Comparison of ENCODE assay signal across 1 cellular context in genomic region chr2:44233450-44234128, GRCh38.
TF ChIP-seq lines count a peak whose summit lies in the region.

No MANE protein-coding gene starts in this region.

TF ChIP-seq in HepG2, 621 proteins besides CTCF, POLR2A, EP300 and RAD21 (continued from another document and continues in another):
- TF ChIP-seq SNRNP70 (IDR thresholded peaks at IDR 0.05; ENCODE audit: low read depth, low read length) (no peak), E2F2 (CRISPR knock-in tag; IDR thresholded peaks at IDR 0.05; ENCODE audit: borderline replicate concordance) (no peak), ZNF350 (CRISPR knock-in tag; IDR thresholded peaks at IDR 0.05; ENCODE audit: borderline replicate concordance, low read depth) (no peak), SATB2 (CRISPR knock-in tag; IDR thresholded peaks at IDR 0.05) (no peak), SIN3A (IDR thresholded peaks at IDR 0.05; ENCODE audit: borderline replicate concordance, low read depth, low read length) (no peak), ZMAT5 (CRISPR knock-in tag; IDR thresholded peaks at IDR 0.05; ENCODE audit: borderline replicate concordance, low read depth) (no peak), ZNF354B (CRISPR knock-in tag; IDR thresholded peaks at IDR 0.05) (no peak), CEBPB (IDR thresholded peaks at IDR 0.05; ENCODE audit: borderline replicate concordance, low read depth, low read length) (no peak), ZNF772 (CRISPR knock-in tag; IDR thresholded peaks at IDR 0.05) (no peak), ZNF430 (CRISPR knock-in tag; IDR thresholded peaks at IDR 0.05) (no peak), ZSCAN25 (CRISPR knock-in tag; IDR thresholded peaks at IDR 0.05) (no peak), ZSCAN20 (CRISPR knock-in tag; IDR thresholded peaks at IDR 0.05; ENCODE audit: borderline replicate concordance) (no peak), SAP130 (CRISPR knock-in tag; IDR thresholded peaks at IDR 0.05; ENCODE audit: low read depth) (peak; percentile 38; the same call in 1 of the 2 replicates), SMYD3 (CRISPR knock-in tag; IDR thresholded peaks at IDR 0.05) (no peak), ZNF205 (CRISPR knock-in tag; IDR thresholded peaks at IDR 0.05) (no peak), ZKSCAN5 (CRISPR knock-in tag; IDR thresholded peaks at IDR 0.05) (no peak), CBFB (CRISPR knock-in tag; IDR thresholded peaks at IDR 0.05) (no peak), DNMT1 (CRISPR knock-in tag; IDR thresholded peaks at IDR 0.05) (no peak), ARID5B (CRISPR knock-in tag; IDR thresholded peaks at IDR 0.05) (peak; percentile 83), FOSL1 (CRISPR knock-in tag; IDR thresholded peaks at IDR 0.05; ENCODE audit: borderline replicate concordance) (peak; percentile 77), ZNF724P (CRISPR knock-in tag; IDR thresholded peaks at IDR 0.05; ENCODE audit: borderline replicate concordance) (no peak), ZNF432 (CRISPR knock-in tag; IDR thresholded peaks at IDR 0.05; ENCODE audit: borderline replicate concordance) (no peak), ATM (IDR thresholded peaks at IDR 0.05; ENCODE audit: borderline replicate concordance) (no peak), JUN (CRISPR knock-in tag; IDR thresholded peaks at IDR 0.05) (0 out of 2 replicates have a peak, but pooled peaks have one; percentile 40), CBX5 (CRISPR knock-in tag; IDR thresholded peaks at IDR 0.05; ENCODE audit: borderline replicate concordance) (no peak), ZNF124 (CRISPR knock-in tag; IDR thresholded peaks at IDR 0.05) (no peak), PHF21A (CRISPR knock-in tag; IDR thresholded peaks at IDR 0.05) (no peak), NBN (conservative IDR thresholded peaks at IDR 0.05) (no peak), ZNF33B (CRISPR knock-in tag; IDR thresholded peaks at IDR 0.05) (no peak), ZNF282 (IDR thresholded peaks at IDR 0.05; ENCODE audit: partially characterized antibody) (no peak), ZNF629 (CRISPR knock-in tag; conservative IDR thresholded peaks at IDR 0.05) (no peak), CREB1 (IDR thresholded peaks at IDR 0.05) (peak; percentile 7; the same call in 1 of the 2 replicates), CREB1 (CRISPR knock-in tag; IDR thresholded peaks at IDR 0.05) (0 out of 2 replicates have a peak, but pooled peaks have one; percentile 15), IRX3 (CRISPR knock-in tag; IDR thresholded peaks at IDR 0.05; ENCODE audit: borderline replicate concordance, low read depth) (no peak), CC2D1A (CRISPR knock-in tag; IDR thresholded peaks at IDR 0.05) (no peak), SOX13 (IDR thresholded peaks at IDR 0.05) (no peak), SOX13 (CRISPR knock-in tag; conservative IDR thresholded peaks at IDR 0.05 in 1 of 2, IDR thresholded peaks at IDR 0.05 in 1 of 2) (peak in 1 of 2 experiments; percentile 81; a peak in 2 of 4 replicates), FOSL2 (CRISPR knock-in tag; IDR thresholded peaks at IDR 0.05) (peak; percentile 80; the same call in 1 of the 2 replicates), SMAD3 (CRISPR knock-in tag; IDR thresholded peaks at IDR 0.05) (no peak), RBM22 (optimal IDR thresholded peaks at IDR 0.05; ENCODE audit: low read length) (no peak), THAP7 (CRISPR knock-in tag; IDR thresholded peaks at IDR 0.05) (no peak), ZFP36L2 (CRISPR knock-in tag; IDR thresholded peaks at IDR 0.05) (no peak), ZZZ3 (CRISPR knock-in tag; IDR thresholded peaks at IDR 0.05; ENCODE audit: borderline replicate concordance) (no peak), TEAD3 (CRISPR knock-in tag; optimal IDR thresholded peaks at IDR 0.05; ENCODE audit: borderline replicate concordance) (peak; percentile 96), CENPX (CRISPR knock-in tag; IDR thresholded peaks at IDR 0.05) (no peak), NFKB2 (CRISPR knock-in tag; IDR thresholded peaks at IDR 0.05; ENCODE audit: borderline replicate concordance) (no peak), HMGA1 (CRISPR knock-in tag; conservative IDR thresholded peaks at IDR 0.05) (no peak), AKAP8 (CRISPR knock-in tag; IDR thresholded peaks at IDR 0.05) (no peak), ZNF235 (CRISPR knock-in tag; IDR thresholded peaks at IDR 0.05; ENCODE audit: borderline replicate concordance) (no peak), ZNF143 (CRISPR knock-in tag; IDR thresholded peaks at IDR 0.05) (no peak)
- TF ChIP-seq, protein P1, sequence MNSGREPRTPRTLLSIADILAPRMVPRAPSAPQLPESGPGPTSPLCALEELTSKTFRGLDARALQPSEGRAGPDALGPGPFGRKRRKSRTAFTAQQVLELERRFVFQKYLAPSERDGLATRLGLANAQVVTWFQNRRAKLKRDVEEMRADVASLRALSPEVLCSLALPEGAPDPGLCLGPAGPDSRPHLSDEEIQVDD (CRISPR knock-in tag; IDR thresholded peaks at IDR 0.05; ENCODE audit: borderline replicate concordance), result no peak
- TF ChIP-seq, protein P2, sequence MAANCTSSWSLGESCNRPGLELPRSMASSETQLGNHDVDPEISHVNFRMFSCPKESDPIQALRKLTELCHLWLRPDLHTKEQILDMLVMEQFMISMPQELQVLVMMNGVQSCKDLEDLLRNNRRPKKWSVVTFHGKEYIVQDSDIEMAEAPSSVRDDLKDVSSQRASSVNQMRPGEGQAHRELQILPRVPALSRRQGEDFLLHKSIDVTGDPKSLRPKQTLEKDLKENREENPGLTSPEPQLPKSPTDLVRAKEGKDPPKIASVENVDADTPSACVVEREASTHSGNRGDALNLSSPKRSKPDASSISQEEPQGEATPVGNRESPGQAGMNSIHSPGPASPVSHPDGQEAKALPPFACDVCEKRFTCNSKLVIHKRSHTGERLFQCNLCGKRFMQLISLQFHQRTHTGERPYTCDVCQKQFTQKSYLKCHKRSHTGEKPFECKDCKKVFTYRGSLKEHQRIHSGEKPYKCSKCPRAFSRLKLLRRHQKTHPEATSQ (CRISPR knock-in tag; IDR thresholded peaks at IDR 0.05; ENCODE audit: borderline replicate concordance), result no peak
- TF ChIP-seq, protein P3, sequence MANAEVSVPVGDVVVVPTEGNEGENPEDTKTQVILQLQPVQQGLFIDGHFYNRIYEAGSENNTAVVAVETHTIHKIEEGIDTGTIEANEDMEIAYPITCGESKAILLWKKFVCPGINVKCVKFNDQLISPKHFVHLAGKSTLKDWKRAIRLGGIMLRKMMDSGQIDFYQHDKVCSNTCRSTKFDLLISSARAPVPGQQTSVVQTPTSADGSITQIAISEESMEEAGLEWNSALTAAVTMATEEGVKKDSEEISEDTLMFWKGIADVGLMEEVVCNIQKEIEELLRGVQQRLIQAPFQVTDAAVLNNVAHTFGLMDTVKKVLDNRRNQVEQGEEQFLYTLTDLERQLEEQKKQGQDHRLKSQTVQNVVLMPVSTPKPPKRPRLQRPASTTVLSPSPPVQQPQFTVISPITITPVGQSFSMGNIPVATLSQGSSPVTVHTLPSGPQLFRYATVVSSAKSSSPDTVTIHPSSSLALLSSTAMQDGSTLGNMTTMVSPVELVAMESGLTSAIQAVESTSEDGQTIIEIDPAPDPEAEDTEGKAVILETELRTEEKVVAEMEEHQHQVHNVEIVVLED (CRISPR knock-in tag; IDR thresholded peaks at IDR 0.05; ENCODE audit: borderline replicate concordance), result no peak
- TF ChIP-seq, protein P4, sequence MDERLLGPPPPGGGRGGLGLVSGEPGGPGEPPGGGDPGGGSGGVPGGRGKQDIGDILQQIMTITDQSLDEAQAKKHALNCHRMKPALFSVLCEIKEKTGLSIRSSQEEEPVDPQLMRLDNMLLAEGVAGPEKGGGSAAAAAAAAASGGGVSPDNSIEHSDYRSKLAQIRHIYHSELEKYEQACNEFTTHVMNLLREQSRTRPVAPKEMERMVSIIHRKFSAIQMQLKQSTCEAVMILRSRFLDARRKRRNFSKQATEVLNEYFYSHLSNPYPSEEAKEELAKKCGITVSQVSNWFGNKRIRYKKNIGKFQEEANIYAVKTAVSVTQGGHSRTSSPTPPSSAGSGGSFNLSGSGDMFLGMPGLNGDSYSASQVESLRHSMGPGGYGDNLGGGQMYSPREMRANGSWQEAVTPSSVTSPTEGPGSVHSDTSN (CRISPR knock-in tag; IDR thresholded peaks at IDR 0.05), result no peak
- TF ChIP-seq, protein P5, sequence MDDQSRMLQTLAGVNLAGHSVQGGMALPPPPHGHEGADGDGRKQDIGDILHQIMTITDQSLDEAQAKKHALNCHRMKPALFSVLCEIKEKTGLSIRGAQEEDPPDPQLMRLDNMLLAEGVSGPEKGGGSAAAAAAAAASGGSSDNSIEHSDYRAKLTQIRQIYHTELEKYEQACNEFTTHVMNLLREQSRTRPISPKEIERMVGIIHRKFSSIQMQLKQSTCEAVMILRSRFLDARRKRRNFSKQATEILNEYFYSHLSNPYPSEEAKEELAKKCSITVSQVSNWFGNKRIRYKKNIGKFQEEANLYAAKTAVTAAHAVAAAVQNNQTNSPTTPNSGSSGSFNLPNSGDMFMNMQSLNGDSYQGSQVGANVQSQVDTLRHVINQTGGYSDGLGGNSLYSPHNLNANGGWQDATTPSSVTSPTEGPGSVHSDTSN (CRISPR knock-in tag; IDR thresholded peaks at IDR 0.05; ENCODE audit: borderline replicate concordance), result no peak
- TF ChIP-seq, protein P6, sequence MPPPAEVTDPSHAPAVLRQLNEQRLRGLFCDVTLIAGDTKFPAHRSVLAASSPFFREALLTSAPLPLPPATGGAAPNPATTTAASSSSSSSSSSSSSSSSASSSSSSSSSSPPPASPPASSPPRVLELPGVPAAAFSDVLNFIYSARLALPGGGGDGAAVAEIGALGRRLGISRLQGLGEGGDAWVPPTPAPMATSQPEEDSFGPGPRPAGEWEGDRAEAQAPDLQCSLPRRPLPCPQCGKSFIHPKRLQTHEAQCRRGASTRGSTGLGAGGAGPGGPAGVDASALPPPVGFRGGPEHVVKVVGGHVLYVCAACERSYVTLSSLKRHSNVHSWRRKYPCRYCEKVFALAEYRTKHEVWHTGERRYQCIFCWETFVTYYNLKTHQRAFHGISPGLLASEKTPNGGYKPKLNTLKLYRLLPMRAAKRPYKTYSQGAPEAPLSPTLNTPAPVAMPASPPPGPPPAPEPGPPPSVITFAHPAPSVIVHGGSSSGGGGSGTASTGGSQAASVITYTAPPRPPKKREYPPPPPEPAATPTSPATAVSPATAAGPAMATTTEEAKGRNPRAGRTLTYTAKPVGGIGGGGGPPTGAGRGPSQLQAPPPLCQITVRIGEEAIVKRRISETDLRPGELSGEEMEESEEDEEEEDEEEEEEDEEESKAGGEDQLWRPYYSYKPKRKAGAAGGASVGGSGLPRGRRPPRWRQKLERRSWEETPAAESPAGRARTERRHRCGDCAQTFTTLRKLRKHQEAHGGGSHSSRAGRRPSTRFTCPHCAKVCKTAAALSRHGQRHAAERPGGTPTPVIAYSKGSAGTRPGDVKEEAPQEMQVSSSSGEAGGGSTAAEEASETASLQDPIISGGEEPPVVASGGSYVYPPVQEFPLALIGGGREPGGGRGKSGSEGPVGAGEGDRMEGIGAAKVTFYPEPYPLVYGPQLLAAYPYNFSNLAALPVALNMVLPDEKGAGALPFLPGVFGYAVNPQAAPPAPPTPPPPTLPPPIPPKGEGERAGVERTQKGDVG (CRISPR knock-in tag; IDR thresholded peaks at IDR 0.05; ENCODE audit: borderline replicate concordance), result no peak
- TF ChIP-seq, protein P7, sequence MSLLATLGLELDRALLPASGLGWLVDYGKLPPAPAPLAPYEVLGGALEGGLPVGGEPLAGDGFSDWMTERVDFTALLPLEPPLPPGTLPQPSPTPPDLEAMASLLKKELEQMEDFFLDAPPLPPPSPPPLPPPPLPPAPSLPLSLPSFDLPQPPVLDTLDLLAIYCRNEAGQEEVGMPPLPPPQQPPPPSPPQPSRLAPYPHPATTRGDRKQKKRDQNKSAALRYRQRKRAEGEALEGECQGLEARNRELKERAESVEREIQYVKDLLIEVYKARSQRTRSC (CRISPR knock-in tag; IDR thresholded peaks at IDR 0.05; ENCODE audit: low read depth), result no peak
- TF ChIP-seq, protein P8, sequence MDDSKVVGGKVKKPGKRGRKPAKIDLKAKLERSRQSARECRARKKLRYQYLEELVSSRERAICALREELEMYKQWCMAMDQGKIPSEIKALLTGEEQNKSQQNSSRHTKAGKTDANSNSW (CRISPR knock-in tag; IDR thresholded peaks at IDR 0.05; ENCODE audit: borderline replicate concordance), result no peak
